ENCODE assay signal across 9 cellular contexts in genomic region chr11:67006029-67006884, GRCh38. TPM values are rescaled to one million over a fixed set of nuclear protein-coding genes. Genes with fewer than 3 reads are reported as not detected.
A peak's percentile ranks its signal among the peaks of the same experiment; 100 is the strongest.
DNase-seq lines count a peak whose midpoint lies in the region; FAIRE-seq and TF ChIP-seq lines count a peak whose summit lies in the region.
"Had no signal": no experiment of that assay in that cellular context is flagged by ENCODE, and none has a peak within 500 bp of the region (broad histone marks: within the 10 kb centered on the region; RNA-seq: fewer than 3 reads in every experiment).

No MANE protein-coding gene starts in this region.

- H3K36me3 Mint-ChIP-seq in activated naive CD8-positive, alpha-beta T cell treated with anti-CD3 and anti-CD28 coated beads for 36 hours: no peaks in the 10 kb centered on the region
- no peaks in the 10 kb centered on the region for H3K36me3 Mint-ChIP-seq in activated T-helper 2 cell treated with anti-CD3 and anti-CD28 coated beads, Interferon-gamma antibody, Interleukin-2, Interleukin-4, amounts not matched to agents 10 μg/mL and 5 μg/mL and 100 μg/mL, durations not matched to agents 14 hours and 24 hours and 36 hours (ENCODE audit: low read depth)
- H3K36me3 Mint-ChIP-seq: naive B cell had no signal

- H2AFZ ChIP-seq in neuron (ENCODE audit: low read depth, low read length): peak overlapping the region; percentile 15

- no peak for TF ChIP-seq CTCF in D721Med (IDR thresholded peaks at IDR 0.05; ENCODE audit: insufficient read depth, missing control alignments)

- H3K36me3 ChIP-seq in neuron (ENCODE audit: insufficient read depth, low read length): no peaks in the 10 kb centered on the region

- no peak overlapping the region for H3K4me3 Mint-ChIP-seq in activated naive CD8-positive, alpha-beta T cell treated with anti-CD3 and anti-CD28 coated beads for 36 hours
- no peak overlapping the region for H3K4me3 Mint-ChIP-seq in activated T-helper 2 cell treated with anti-CD3 and anti-CD28 coated beads, Interferon-gamma antibody, Interleukin-2, Interleukin-4, amounts not matched to agents 10 μg/mL and 5 μg/mL and 100 μg/mL, durations not matched to agents 14 hours and 24 hours and 36 hours (ENCODE audit: low read depth)
- H3K4me3 Mint-ChIP-seq: naive B cell had no signal

- no peak overlapping the region for H3K4me3 ChIP-seq in neuron (ENCODE audit: low read length)

- H3K4me1 ChIP-seq in neuron (ENCODE audit: insufficient read depth, low read length): peaks cover 13% of the 10 kb centered on the region

- intact Hi-C loops in activated T-helper 2 cell treated with anti-CD3 and anti-CD28 coated beads, Interferon-gamma antibody, Interleukin-2, Interleukin-4, amounts not matched to agents 10 μg/mL and 5 μg/mL and 100 μg/mL, durations not matched to agents 14 hours and 24 hours and 36 hours (cut with micrococcal nuclease): no loop called here

- H3K27me3 ChIP-seq in neuron (ENCODE audit: insufficient read depth, low read length): no peaks in the 10 kb centered on the region

- peak; percentile 50 for FAIRE-seq in GM12892 (lab: Jason Lieb, UNC)
- FAIRE-seq in D721Med (lab: Jason Lieb, UNC): no peak

- H3K27me3 Mint-ChIP-seq in activated naive CD8-positive, alpha-beta T cell treated with anti-CD3 and anti-CD28 coated beads for 36 hours: no peaks in the 10 kb centered on the region
- H3K27me3 Mint-ChIP-seq in activated T-helper 2 cell treated with anti-CD3 and anti-CD28 coated beads, Interferon-gamma antibody, Interleukin-2, Interleukin-4, amounts not matched to agents 10 μg/mL and 5 μg/mL and 100 μg/mL, durations not matched to agents 14 hours and 24 hours and 36 hours (ENCODE audit: low read depth): no peaks in the 10 kb centered on the region

- no peak for TF ChIP-seq POLR2A in GM12892 (IDR thresholded peaks at IDR 0.05; ENCODE audit: low read depth, low read length)

- H3K27ac Mint-ChIP-seq in activated naive CD8-positive, alpha-beta T cell treated with anti-CD3 and anti-CD28 coated beads for 36 hours: no peak overlapping the region
- H3K27ac Mint-ChIP-seq in activated T-helper 2 cell treated with anti-CD3 and anti-CD28 coated beads, Interferon-gamma antibody, Interleukin-2, Interleukin-4, amounts not matched to agents 10 μg/mL and 5 μg/mL and 100 μg/mL, durations not matched to agents 14 hours and 24 hours and 36 hours: no peak overlapping the region
- H3K27ac Mint-ChIP-seq: naive B cell had no signal

- no peaks in the 10 kb centered on the region for H3K4me1 Mint-ChIP-seq in activated naive CD8-positive, alpha-beta T cell treated with anti-CD3 and anti-CD28 coated beads for 36 hours
- H3K4me1 Mint-ChIP-seq in activated T-helper 2 cell treated with anti-CD3 and anti-CD28 coated beads, Interferon-gamma antibody, Interleukin-2, Interleukin-4, amounts not matched to agents 10 μg/mL and 5 μg/mL and 100 μg/mL, durations not matched to agents 14 hours and 24 hours and 36 hours (ENCODE audit: low read depth): peaks cover 4% of the 10 kb centered on the region

- no peaks in the 10 kb centered on the region for H3K9me3 Mint-ChIP-seq in activated naive CD8-positive, alpha-beta T cell treated with anti-CD3 and anti-CD28 coated beads for 36 hours
- H3K9me3 Mint-ChIP-seq in activated T-helper 2 cell treated with anti-CD3 and anti-CD28 coated beads, Interferon-gamma antibody, Interleukin-2, Interleukin-4, amounts not matched to agents 10 μg/mL and 5 μg/mL and 100 μg/mL, durations not matched to agents 14 hours and 24 hours and 36 hours: no peaks in the 10 kb centered on the region
- H3K9me3 Mint-ChIP-seq: naive B cell had no signal

- H3K9me3 ChIP-seq in neuron (ENCODE audit: low read length): no peaks in the 10 kb centered on the region

- DNase-seq in GM12892 (ENCODE audit: insufficient read length) (no peak), M059J (ENCODE audit: low read depth) (peak; percentile 48), NCI-H1092 (lab: John Stamatoyannopoulos, UW) (no peak), D721Med (ENCODE audit: insufficient read length, low spot score) (no peak), cerebellar nuclear complex (lab: John Stamatoyannopoulos, UW) (no peak)
- DNase-seq in activated naive CD8-positive, alpha-beta T cell treated with anti-CD3 and anti-CD28 coated beads for 36 hours: peak; percentile 38
- DNase-seq in activated T-helper 2 cell treated with anti-CD3 and anti-CD28 coated beads, Interferon-gamma antibody, Interleukin-2, Interleukin-4, amounts not matched to agents 10 μg/mL and 5 μg/mL and 100 μg/mL, durations not matched to agents 14 hours and 24 hours and 36 hours (ENCODE audit: low spot score): no peak
- DNase-seq: naive B cell had no signal

RNA-seq across cellular contexts. Expression of gene SYT12, which starts 16.7 kb away (rescaled TPM):
- 0.30 TPM for polyA plus RNA-seq in GM12892 (2012; ENCODE audit: missing spikeins)
- total RNA-seq in M059J (2014; rRNA removed; shearing (Covaris generic)): 0.81 and 2.3 TPM in 2 replicates
- not detected for total RNA-seq in activated naive CD8-positive, alpha-beta T cell treated with anti-CD3 and anti-CD28 coated beads for 36 hours
- total RNA-seq in activated T-helper 2 cell treated with anti-CD3 and anti-CD28 coated beads, Interferon-gamma antibody, Interleukin-2, Interleukin-4, amounts not matched to agents 10 μg/mL and 5 μg/mL and 100 μg/mL, durations not matched to agents 14 hours and 24 hours and 36 hours: not detected in 2 replicates

RNA-seq across cellular contexts. Expression of gene C11orf86, which starts 31.2 kb away (rescaled TPM):
- not detected for polyA plus RNA-seq in GM12892 (2012; ENCODE audit: missing spikeins)
- not detected in 2 replicates for total RNA-seq in M059J (2014; rRNA removed; shearing (Covaris generic))
- not detected for total RNA-seq in activated naive CD8-positive, alpha-beta T cell treated with anti-CD3 and anti-CD28 coated beads for 36 hours
- total RNA-seq in activated T-helper 2 cell treated with anti-CD3 and anti-CD28 coated beads, Interferon-gamma antibody, Interleukin-2, Interleukin-4, amounts not matched to agents 10 μg/mL and 5 μg/mL and 100 μg/mL, durations not matched to agents 14 hours and 24 hours and 36 hours: not detected in 2 replicates

RNA-seq across cellular contexts. Expression of gene PC, which starts 48.1 kb away (rescaled TPM):
- 6.6 TPM for polyA plus RNA-seq in GM12892 (2012; ENCODE audit: missing spikeins)
- 19.2 and 37.1 TPM in 2 replicates for total RNA-seq in M059J (2014; rRNA removed; shearing (Covaris generic))
- 1 to 10 TPM; 8.1 TPM for total RNA-seq in activated naive CD8-positive, alpha-beta T cell treated with anti-CD3 and anti-CD28 coated beads for 36 hours
- total RNA-seq in activated T-helper 2 cell treated with anti-CD3 and anti-CD28 coated beads, Interferon-gamma antibody, Interleukin-2, Interleukin-4, amounts not matched to agents 10 μg/mL and 5 μg/mL and 100 μg/mL, durations not matched to agents 14 hours and 24 hours and 36 hours: 15.4 and 18.0 TPM in 2 replicates

RNA-seq across cellular contexts. Expression of gene RHOD, which starts 50.4 kb away (rescaled TPM):
- 1.2 TPM for polyA plus RNA-seq in GM12892 (2012; ENCODE audit: missing spikeins)
- total RNA-seq in M059J (2014; rRNA removed; shearing (Covaris generic)): 2.6 and 2.7 TPM in 2 replicates
- under 1 TPM; 0.50 to 0.78 TPM for total RNA-seq in activated naive CD8-positive, alpha-beta T cell treated with anti-CD3 and anti-CD28 coated beads for 36 hours
- total RNA-seq in activated T-helper 2 cell treated with anti-CD3 and anti-CD28 coated beads, Interferon-gamma antibody, Interleukin-2, Interleukin-4, amounts not matched to agents 10 μg/mL and 5 μg/mL and 100 μg/mL, durations not matched to agents 14 hours and 24 hours and 36 hours: 0.30 and 0.39 TPM in 2 replicates

Comparison
In these comparisons a context has a peak if more than half of its experiments do, and no peak if none do; other contexts are left out.
1. DNase-seq: peak in M059J (single experiment) and activated naive CD8-positive, alpha-beta T cell treated with anti-CD3 and anti-CD28 coated beads for 36 hours (single experiment); none in GM12892 (single experiment), NCI-H1092 (single experiment), D721Med (single experiment), cerebellar nuclear complex (0 of 2) and activated T-helper 2 cell treated with anti-CD3 and anti-CD28 coated beads, Interferon-gamma antibody, Interleukin-2, Interleukin-4, amounts not matched to agents 10 μg/mL and 5 μg/mL and 100 μg/mL, durations not matched to agents 14 hours and 24 hours and 36 hours (single experiment).